ENCODE assay signal across 26 cellular contexts in genomic region chr5:117803533-117803932, GRCh38.
A peak's percentile ranks its signal among the peaks of the same experiment; 100 is the strongest.
DNase-seq lines count a peak whose midpoint lies in the region; ATAC-seq and TF ChIP-seq lines count a peak whose summit lies in the region.
"Had no signal": no experiment of that assay in that cellular context is flagged by ENCODE, and none has a peak within 500 bp of the region (broad histone marks: within the 10 kb centered on the region; RNA-seq: fewer than 3 reads in every experiment).

No MANE protein-coding gene starts in this region.

- peaks cover 4% of the 10 kb centered on the region for H3K4me1 Mint-ChIP-seq in glutamatergic neuron (ENCODE audit: low read depth, unreplicated experiment)
- H3K4me1 Mint-ChIP-seq: stimulated activated naive CD8-positive, alpha-beta T cell treated with anti-CD3 and anti-CD28 coated beads, Interleukin-15, amount 100 ng/mL, for 72 hours had no signal

- no peak for TF ChIP-seq CTCF in epithelial cell of esophagus (IDR thresholded peaks at IDR 0.05; ENCODE audit: insufficient read depth, low read depth, low read length, missing control alignments)
- TF ChIP-seq CTCF in glutamatergic neuron (IDR thresholded peaks at IDR 0.05; ENCODE audit: partially characterized antibody, unreplicated experiment): no peak

- no peak for ATAC-seq in HG02571 (IDR thresholded peaks at IDR 0.05; ENCODE audit: unreplicated experiment)
- ATAC-seq: left lobe of liver; stimulated activated naive CD8-positive, alpha-beta T cell treated with anti-CD3 and anti-CD28 coated beads, Interleukin-15, amount 100 ng/mL, for 72 hours had no signal

- H3K27me3 Mint-ChIP-seq in glutamatergic neuron (ENCODE audit: unreplicated experiment): no peaks in the 10 kb centered on the region
- H3K27me3 Mint-ChIP-seq: activated naive CD8-positive, alpha-beta T cell; stimulated activated naive CD8-positive, alpha-beta T cell treated with anti-CD3 and anti-CD28 coated beads, Interleukin-15, amount 100 ng/mL, for 72 hours; type B pancreatic cell had no signal

- H3K4me3 Mint-ChIP-seq in glutamatergic neuron (ENCODE audit: unreplicated experiment): no peak overlapping the region
- H3K4me3 Mint-ChIP-seq: activated naive CD8-positive, alpha-beta T cell; nephron progenitor cell; stimulated activated naive CD8-positive, alpha-beta T cell treated with anti-CD3 and anti-CD28 coated beads, Interleukin-15, amount 100 ng/mL, for 72 hours; type B pancreatic cell had no signal

- H3K27ac Mint-ChIP-seq in glutamatergic neuron (ENCODE audit: unreplicated experiment): no peak overlapping the region
- H3K27ac Mint-ChIP-seq: activated naive CD8-positive, alpha-beta T cell; nephron progenitor cell; stimulated activated naive CD8-positive, alpha-beta T cell treated with anti-CD3 and anti-CD28 coated beads, Interleukin-15, amount 100 ng/mL, for 72 hours; type B pancreatic cell had no signal

- peak; percentile 96 for DNase-seq in EH (ENCODE audit: low read depth)
- DNase-seq in NCI-H1048 (lab: John Stamatoyannopoulos, UW): peak; percentile 20
- DNase-seq in epithelial cell of esophagus (ENCODE audit: low read depth): peak; percentile 8
- DNase-seq in non-pigmented ciliary epithelial cell (ENCODE audit: low read depth): peak; percentile 42
- DNase-seq in iPS-NIHi7 (ENCODE audit: extremely low spot score): no peak
- DNase-seq in glutamatergic neuron: no peak
- DNase-seq in anterior cingulate cortex (lab: John Stamatoyannopoulos, UW): no peak
- DNase-seq: activated CD4-positive, alpha-beta T cell treated with anti-CD3 and anti-CD28 coated beads for 1 hour; dermis blood vessel endothelial cell; midbrain; MM.1S; NCI-H1694; NCI-H2171 treated with DMSO at 0.1 percent for 48 hours; NCI-H774; nephron progenitor cell; Right ventricle myocardium superior; small intestine; stimulated activated CD4-positive, alpha-beta T cell treated with anti-CD3 and anti-CD28 coated beads, Interleukin-2, amount 100 ng/mL, for 48 hours; stimulated activated naive CD8-positive, alpha-beta T cell treated with anti-CD3 and anti-CD28 coated beads, Interleukin-15, amount 100 ng/mL, for 72 hours had no signal

- H3K9me3 Mint-ChIP-seq in glutamatergic neuron (ENCODE audit: unreplicated experiment): no peaks in the 10 kb centered on the region

- H3K4me3 ChIP-seq in epithelial cell of esophagus (ENCODE audit: low read length): no peak overlapping the region
- H3K4me3 ChIP-seq: BLaER1, cardiac muscle cell, prostate gland had no signal

- no peaks in the 10 kb centered on the region for H3K36me3 Mint-ChIP-seq in glutamatergic neuron (ENCODE audit: unreplicated experiment)
- H3K36me3 Mint-ChIP-seq: activated naive CD8-positive, alpha-beta T cell; type B pancreatic cell had no signal

Comparison
In these comparisons a context has a peak if more than half of its experiments do, and no peak if none do; other contexts are left out.
1. DNase-seq: peak in EH (single experiment), NCI-H1048 (single experiment), epithelial cell of esophagus (single experiment) and non-pigmented ciliary epithelial cell (single experiment); none in iPS-NIHi7 (single experiment), glutamatergic neuron (single experiment) and anterior cingulate cortex (0 of 58).